ENCODE assay signal across 23 cellular contexts in genomic region chr3:150741497-150742140, GRCh38. TPM values are rescaled to one million over a fixed set of nuclear protein-coding genes. Genes with fewer than 3 reads are reported as not detected.
DNase-seq lines count a peak whose midpoint lies in the region; ATAC-seq, FAIRE-seq and TF ChIP-seq lines count a peak whose summit lies in the region.
"Had no signal": no experiment of that assay in that cellular context is flagged by ENCODE, and none has a peak within 500 bp of the region (broad histone marks: within the 10 kb centered on the region; RNA-seq: fewer than 3 reads in every experiment).

No MANE protein-coding gene starts in this region.

- H3K36me3 Mint-ChIP-seq in activated T-cell treated with anti-CD3 and anti-CD28 coated beads, Interleukin-2, amount 50 U/mL, for 72 hours (ENCODE audit: insufficient read depth in 2 of 2): peaks cover 13 to 33% of the 10 kb centered on the region in 2 donors
- H3K36me3 Mint-ChIP-seq in activated T-cell treated with anti-CD3 and anti-CD28 coated beads, Interleukin-2, amount 50 U/mL, for 4 hours (ENCODE audit: insufficient read depth): peaks cover 51% of the 10 kb centered on the region
- H3K36me3 Mint-ChIP-seq in activated T-helper 1 cell treated with anti-CD3 and anti-CD28 coated beads, Interleukin-12 subunit alpha, Interleukin-12 subunit beta, Interleukin-2, Interleukin-4 antibody, amounts not matched to agents 30 ng/mL and 10 ng/mL and 1 ng/mL, durations not matched to agents 14 hours and 24 hours and 36 hours (ENCODE audit: low read depth): peaks cover 65% of the 10 kb centered on the region

- H3K9me3 ChIP-seq in Karpas-422 (ENCODE audit: low read length) (no peaks in the 10 kb centered on the region), liver (ENCODE audit: control insufficient read depth in 4 of 4, low read length in 3 of 4) (no peaks in the 10 kb centered on the region), thyroid gland (no peaks in the 10 kb centered on the region)
- H3K9me3 ChIP-seq: pancreas had no signal

- no peak overlapping the region for H2AFZ ChIP-seq in Karpas-422 (ENCODE audit: low read length)

- H3K4me1 ChIP-seq in Karpas-422 (ENCODE audit: low read length) (peaks cover 100% of the 10 kb centered on the region), liver (ENCODE audit: control insufficient read depth in 4 of 4, insufficient read depth in 4 of 4, low read length in 3 of 4) (peaks cover 14 to 95% (median 86%) of the 10 kb centered on the region in 4 donors), thyroid gland (peaks cover 6 to 31% of the 10 kb centered on the region in 2 donors)

- WGBS in liver: 41% methylated on average over 5 of the region's 5 CpGs
- WGBS in thyroid gland, 2 donors: 60 to 68% methylated on average over 5 of the region's 5 CpGs

- H3K27me3 Mint-ChIP-seq in activated T-cell treated with anti-CD3 and anti-CD28 coated beads, Interleukin-2, amount 50 U/mL, for 72 hours (ENCODE audit: low read depth): no peaks in the 10 kb centered on the region
- no peaks in the 10 kb centered on the region for H3K27me3 Mint-ChIP-seq in activated T-cell treated with anti-CD3 and anti-CD28 coated beads, Interleukin-2, amount 50 U/mL, for 4 hours (ENCODE audit: low read depth)
- H3K27me3 Mint-ChIP-seq in activated T-helper 1 cell treated with anti-CD3 and anti-CD28 coated beads, Interleukin-12 subunit alpha, Interleukin-12 subunit beta, Interleukin-2, Interleukin-4 antibody, amounts not matched to agents 30 ng/mL and 10 ng/mL and 1 ng/mL, durations not matched to agents 14 hours and 24 hours and 36 hours (ENCODE audit: insufficient read depth): no peaks in the 10 kb centered on the region
- H3K27me3 Mint-ChIP-seq: CD4-positive, alpha-beta memory T cell; central memory CD8-positive, alpha-beta T cell had no signal

- peak overlapping the region; percentile 89 for H3K27ac ChIP-seq in Karpas-422 (ENCODE audit: low read length)
- peak overlapping the region; percentile 79 to 86 for H3K27ac ChIP-seq in liver (ENCODE audit: low read depth in 1 of 2, low read length in 2 of 2)
- H3K27ac ChIP-seq in thyroid gland: no peak overlapping the region
- H3K27ac ChIP-seq: pancreas had no signal

- H3K4me3 ChIP-seq in Karpas-422 (ENCODE audit: low read length): 0 out of 2 replicates have a peak overlapping the region, but pooled peaks have one; percentile 1
- H3K4me3 ChIP-seq in liver (ENCODE audit: low read depth in 1 of 3, low read length in 3 of 3): no peak overlapping the region
- no peak overlapping the region for H3K4me3 ChIP-seq in thyroid gland (replicated peaks in 1 of 3)
- H3K4me3 ChIP-seq: lung, pancreas had no signal

- TF ChIP-seq CTCF in liver (IDR thresholded peaks at IDR 0.05; ENCODE audit: low read depth, low read length, missing input control): no peak
- no peak for TF ChIP-seq CTCF in thyroid gland (IDR thresholded peaks at IDR 0.05)

- no peak for FAIRE-seq in H54 (lab: Jason Lieb, UNC)
- FAIRE-seq: frontal cortex, GM12891, pancreas had no signal

- H3K4me1 Mint-ChIP-seq in activated T-cell treated with anti-CD3 and anti-CD28 coated beads, Interleukin-2, amount 50 U/mL, for 72 hours (ENCODE audit: low read depth): peaks cover 100% of the 10 kb centered on the region
- peaks cover 91% of the 10 kb centered on the region for H3K4me1 Mint-ChIP-seq in activated T-cell treated with anti-CD3 and anti-CD28 coated beads, Interleukin-2, amount 50 U/mL, for 4 hours (ENCODE audit: low read depth)
- peaks cover 94% of the 10 kb centered on the region for H3K4me1 Mint-ChIP-seq in activated T-helper 1 cell treated with anti-CD3 and anti-CD28 coated beads, Interleukin-12 subunit alpha, Interleukin-12 subunit beta, Interleukin-2, Interleukin-4 antibody, amounts not matched to agents 30 ng/mL and 10 ng/mL and 1 ng/mL, durations not matched to agents 14 hours and 24 hours and 36 hours (ENCODE audit: low read depth)

- intact Hi-C loops in activated T-helper 1 cell treated with anti-CD3 and anti-CD28 coated beads, Interleukin-12 subunit alpha, Interleukin-12 subunit beta, Interleukin-2, Interleukin-4 antibody, amounts not matched to agents 30 ng/mL and 10 ng/mL and 1 ng/mL, durations not matched to agents 14 hours and 24 hours and 36 hours (cut with micrococcal nuclease): no loop called here
- intact Hi-C loops in thyroid gland (cut with DNase I): no loop called here

- H3K9me3 Mint-ChIP-seq in activated T-cell treated with anti-CD3 and anti-CD28 coated beads, Interleukin-2, amount 50 U/mL, for 72 hours: no peaks in the 10 kb centered on the region
- no peaks in the 10 kb centered on the region for H3K9me3 Mint-ChIP-seq in activated T-cell treated with anti-CD3 and anti-CD28 coated beads, Interleukin-2, amount 50 U/mL, for 4 hours
- no peaks in the 10 kb centered on the region for H3K9me3 Mint-ChIP-seq in activated T-helper 1 cell treated with anti-CD3 and anti-CD28 coated beads, Interleukin-12 subunit alpha, Interleukin-12 subunit beta, Interleukin-2, Interleukin-4 antibody, amounts not matched to agents 30 ng/mL and 10 ng/mL and 1 ng/mL, durations not matched to agents 14 hours and 24 hours and 36 hours
- H3K9me3 Mint-ChIP-seq: central memory CD8-positive, alpha-beta T cell; HFFc6 had no signal

- no peaks in the 10 kb centered on the region for H3K9me2 ChIP-seq in Karpas-422 (replicated peaks; ENCODE audit: insufficient read depth, low read length)

- H3K9ac ChIP-seq in Karpas-422 (ENCODE audit: low read length): no peak overlapping the region
- peak overlapping the region in 1 of 2 donors; percentile 38 for H3K9ac ChIP-seq in liver (ENCODE audit: low read depth in 1 of 2, low read length in 2 of 2)

- peak overlapping the region; percentile 91 to 94 for H3K4me3 Mint-ChIP-seq in activated T-cell treated with anti-CD3 and anti-CD28 coated beads, Interleukin-2, amount 50 U/mL, for 72 hours
- H3K4me3 Mint-ChIP-seq in activated T-cell treated with anti-CD3 and anti-CD28 coated beads, Interleukin-2, amount 50 U/mL, for 4 hours: no peak overlapping the region
- peak overlapping the region; percentile 55 for H3K4me3 Mint-ChIP-seq in activated T-helper 1 cell treated with anti-CD3 and anti-CD28 coated beads, Interleukin-12 subunit alpha, Interleukin-12 subunit beta, Interleukin-2, Interleukin-4 antibody, amounts not matched to agents 30 ng/mL and 10 ng/mL and 1 ng/mL, durations not matched to agents 14 hours and 24 hours and 36 hours
- H3K4me3 Mint-ChIP-seq: CD4-positive, alpha-beta memory T cell; central memory CD8-positive, alpha-beta T cell; HFFc6 had no signal

- TF ChIP-seq POLR2A in H54 (IDR thresholded peaks at IDR 0.05; ENCODE audit: low read depth, low read length) (no peak), thyroid gland (IDR thresholded peaks at IDR 0.05) (no peak)

- peak overlapping the region; percentile 98 for H3K27ac Mint-ChIP-seq in activated T-cell treated with anti-CD3 and anti-CD28 coated beads, Interleukin-2, amount 50 U/mL, for 72 hours
- H3K27ac Mint-ChIP-seq in activated T-helper 1 cell treated with anti-CD3 and anti-CD28 coated beads, Interleukin-12 subunit alpha, Interleukin-12 subunit beta, Interleukin-2, Interleukin-4 antibody, amounts not matched to agents 30 ng/mL and 10 ng/mL and 1 ng/mL, durations not matched to agents 14 hours and 24 hours and 36 hours: peak overlapping the region; percentile 92
- H3K27ac Mint-ChIP-seq: HFFc6 had no signal

- H4K20me1 ChIP-seq in Karpas-422 (ENCODE audit: insufficient read depth, low read depth, low read length): peaks cover 94% of the 10 kb centered on the region

- peak in 1 of 2 donors; percentile 2 for TF ChIP-seq RAD21 in liver (IDR thresholded peaks at IDR 0.05)

- H3K79me2 ChIP-seq in Karpas-422 (ENCODE audit: low read length): peaks cover 79% of the 10 kb centered on the region

- ATAC-seq in activated T-cell treated with anti-CD3 and anti-CD28 coated beads, Interleukin-2, amount 50 U/mL, for 72 hours (replicated peaks in 1 of 2): no peak
- no peak for ATAC-seq in activated T-cell treated with anti-CD3 and anti-CD28 coated beads, Interleukin-2, amount 50 U/mL, for 4 hours
- ATAC-seq: esophagus mucosa, pancreas, sciatic nerve had no signal

- no peak for DNase-seq in activated T-cell treated with anti-CD3 and anti-CD28 coated beads, Interleukin-2, amount 50 U/mL, for 72 hours
- no peak for DNase-seq in activated T-cell treated with anti-CD3 and anti-CD28 coated beads, Interleukin-2, amount 50 U/mL, for 4 hours
- no peak for DNase-seq in Karpas-422
- DNase-seq in activated T-helper 1 cell treated with anti-CD3 and anti-CD28 coated beads, Interleukin-12 subunit alpha, Interleukin-12 subunit beta, Interleukin-2, Interleukin-4 antibody, amounts not matched to agents 30 ng/mL and 10 ng/mL and 1 ng/mL, durations not matched to agents 14 hours and 24 hours and 36 hours (ENCODE audit: low spot score): no peak
- no peak for DNase-seq in H54 (ENCODE audit: insufficient read length, low spot score)
- no peak for DNase-seq in thyroid gland
- DNase-seq in ureter (ENCODE audit: low spot score): no peak
- DNase-seq: activated CD4-positive, alpha-beta T cell treated with anti-CD3 and anti-CD28 coated beads, Interleukin-2, amount 50 U/mL, for 1 hour; anterior cingulate cortex; CD4-positive, alpha-beta memory T cell; DMS79; HFFc6; islet precursor cell; NCI-H1417; NCI-H510A treated with DMSO at 0.1 percent for 48 hours; pancreas had no signal

- peak overlapping the region; percentile 65 for H3K4me2 ChIP-seq in Karpas-422 (ENCODE audit: low read depth, low read length, poor library complexity, severe bottlenecking)

- H3K27me3 ChIP-seq in Karpas-422 (ENCODE audit: low read length) (no peaks in the 10 kb centered on the region), liver (ENCODE audit: control insufficient read depth in 4 of 4, insufficient read depth in 4 of 4, low read length in 3 of 4) (no peaks in the 10 kb centered on the region), thyroid gland (no peaks in the 10 kb centered on the region)
- H3K27me3 ChIP-seq: pancreas had no signal

- H3K36me3 ChIP-seq in Karpas-422 (ENCODE audit: insufficient read depth, low read length) (peaks cover 22% of the 10 kb centered on the region; the same call in 1 of the 2 replicates), liver (ENCODE audit: control insufficient read depth in 4 of 4, insufficient read depth in 3 of 4, low read depth in 1 of 4, low read length in 3 of 4) (peaks cover 0 to 4% (median 2%) of the 10 kb centered on the region in 4 donors), thyroid gland (peaks cover 0 to 4% of the 10 kb centered on the region in 2 donors)
- H3K36me3 ChIP-seq: pancreas had no signal

RNA-seq across cellular contexts. Expression of gene SIAH2, which starts 21.4 kb away (rescaled TPM):
- total RNA-seq in activated T-cell treated with anti-CD3 and anti-CD28 coated beads, Interleukin-2, amount 50 U/mL, for 72 hours: 100 to 1,000 TPM in 1 of 2 donors, 10 to 100 TPM in 1; 91.2 to 124 TPM
- 100 to 1,000 TPM; 136 to 146 (median 141) TPM for total RNA-seq in activated T-cell treated with anti-CD3 and anti-CD28 coated beads, Interleukin-2, amount 50 U/mL, for 4 hours
- 160 and 323 TPM in 2 replicates for total RNA-seq in Karpas-422 (2014; rRNA removed; shearing (Covaris generic); ENCODE audit: low replicate concordance)
- total RNA-seq in activated T-helper 1 cell treated with anti-CD3 and anti-CD28 coated beads, Interleukin-12 subunit alpha, Interleukin-12 subunit beta, Interleukin-2, Interleukin-4 antibody, amounts not matched to agents 30 ng/mL and 10 ng/mL and 1 ng/mL, durations not matched to agents 14 hours and 24 hours and 36 hours: 175 and 177 TPM in 2 replicates
- total RNA-seq in liver (100 to 1,000 TPM in 1 of 2 donors, 10 to 100 TPM in 1; 18.2 to 104 TPM), thyroid gland (10 to 100 TPM; 17.8 to 29.0 (median 20.4) TPM), ureter (29.9 TPM)
- 10 to 100 TPM; 12.1 to 22.4 TPM for polyA plus RNA-seq in liver

RNA-seq across cellular contexts. Expression of gene ERICH6, which starts 37.9 kb away (rescaled TPM):
- total RNA-seq in activated T-cell treated with anti-CD3 and anti-CD28 coated beads, Interleukin-2, amount 50 U/mL, for 72 hours: under 1 TPM in 1 of 2 donors, not detected in 1; 0.19 TPM
- not detected for total RNA-seq in activated T-cell treated with anti-CD3 and anti-CD28 coated beads, Interleukin-2, amount 50 U/mL, for 4 hours
- total RNA-seq in Karpas-422 (2014; rRNA removed; shearing (Covaris generic); ENCODE audit: low replicate concordance): 0.22 TPM in 1 of 2 replicates, not detected in the other
- total RNA-seq in activated T-helper 1 cell treated with anti-CD3 and anti-CD28 coated beads, Interleukin-12 subunit alpha, Interleukin-12 subunit beta, Interleukin-2, Interleukin-4 antibody, amounts not matched to agents 30 ng/mL and 10 ng/mL and 1 ng/mL, durations not matched to agents 14 hours and 24 hours and 36 hours: not detected in 2 replicates
- under 1 TPM in 1 of 2 donors, not detected in 1; under 0.01 TPM for total RNA-seq in liver
- not detected for polyA plus RNA-seq in liver
- total RNA-seq in thyroid gland: under 1 TPM in 2 of 4 donors, not detected in 2; 0.11 to 0.27 TPM
- total RNA-seq in ureter: 0.36 TPM
- total RNA-seq: CD4-positive, alpha-beta memory T cell; esophagus mucosa had no signal
- polyA plus RNA-seq: lung, pancreas had no signal

Comparison
In these comparisons a context has a peak if more than half of its experiments do, and no peak if none do; other contexts are left out.
1. H3K27ac ChIP-seq: peak in Karpas-422 (single experiment) and liver (2 of 2); none in thyroid gland (0 of 3).